Comparison of ENCODE assay signal across 18 cellular contexts in genomic region chr11:129145276-129145675, GRCh38.
"Had no signal": no experiment of that assay in that cellular context is flagged by ENCODE, and none has a peak within 500 bp of the region (broad histone marks: within the 10 kb centered on the region; RNA-seq: fewer than 3 reads in every experiment).

No MANE protein-coding gene starts in this region.

- H3K4me3 ChIP-seq: coronary artery, lung, right lobe of liver, testis, vagina had no signal

- H3K27ac ChIP-seq: coronary artery, right lobe of liver, testis, vagina, WERI-Rb-1 had no signal

- ATAC-seq: foreskin keratinocyte; left lobe of liver; naive thymus-derived CD4-positive, alpha-beta T cell; right lobe of liver had no signal

- DNase-seq: activated gamma-delta T cell treated with Interleukin-2 at 50 U/mL for 16 hours; activated T-cell treated with anti-CD3 and anti-CD28 coated beads, Interleukin-2, amount 50 U/mL, for 1 hour; anterior cingulate cortex; brain microvascular endothelial cell; foreskin keratinocyte; naive thymus-derived CD4-positive, alpha-beta T cell; occipital lobe; posterior cingulate gyrus; right lobe of liver; stimulated activated CD4-positive, alpha-beta T cell treated with anti-CD3 and anti-CD28 coated beads, Interleukin-2, amount 100 ng/mL, for 48 hours; stimulated activated CD8-positive, alpha-beta memory T cell treated with anti-CD3 and anti-CD28 coated beads, Interleukin-4, amount 100 ng/mL, for 48 hours; stimulated activated naive CD4-positive, alpha-beta T cell; testis; WERI-Rb-1 had no signal
